ENCODE assay signal across 10 cellular contexts in the genomic region with DNA sequence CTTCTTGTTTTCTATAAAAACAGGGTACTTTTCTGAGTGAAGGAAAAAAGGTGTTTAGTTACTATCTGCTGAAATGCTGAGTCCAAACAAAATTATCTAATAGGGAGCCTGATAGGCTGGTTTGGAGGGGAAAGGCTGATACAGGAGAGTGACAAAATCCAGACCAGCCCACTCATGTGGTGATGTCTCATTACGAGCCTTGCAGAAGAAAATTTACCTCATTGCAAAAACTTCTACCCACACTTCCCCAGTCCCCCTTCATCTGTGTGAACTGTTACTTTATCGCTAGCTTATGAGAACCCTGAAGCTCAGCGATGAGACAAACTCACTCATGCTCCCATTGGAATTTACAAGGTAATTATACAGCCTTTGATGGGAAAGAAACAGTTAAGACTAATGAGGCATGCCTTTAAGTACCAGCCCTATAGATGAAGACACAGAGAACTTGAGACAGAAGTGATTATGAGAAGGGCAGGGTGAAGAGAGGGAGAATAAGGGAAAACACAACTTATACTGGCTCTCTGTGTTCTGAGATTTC.
"Had no signal": no experiment of that assay in that cellular context is flagged by ENCODE, and none has a peak within 500 bp of the region (broad histone marks: within the 10 kb centered on the region; RNA-seq: fewer than 3 reads in every experiment).

No MANE protein-coding gene starts in this region.

- ATAC-seq: stimulated activated memory B cell treated with anti-CD40 and anti-IgM and Interleukin-4, amounts not matched to agents 10 μg/mL and 1 μg/mL and 100 μg/mL, for 72 hours had no signal

- DNase-seq: activated CD4-positive, alpha-beta T cell treated with anti-CD3 and anti-CD28 coated beads, Interleukin-2, amount 10 ng/mL, durations not matched to agents 7 days and 5 days; activated naive CD4-positive, alpha-beta T cell; caudate nucleus; colonic mucosa; hippocampal formation; kidney; midbrain; stimulated activated CD4-positive, alpha-beta T cell treated with anti-CD3 and anti-CD28 coated beads, Interleukin-2, amount 100 ng/mL, for 48 hours; SW 1271 had no signal
